Comparison of ENCODE assay signal across 7 cellular contexts in the genomic region with DNA sequence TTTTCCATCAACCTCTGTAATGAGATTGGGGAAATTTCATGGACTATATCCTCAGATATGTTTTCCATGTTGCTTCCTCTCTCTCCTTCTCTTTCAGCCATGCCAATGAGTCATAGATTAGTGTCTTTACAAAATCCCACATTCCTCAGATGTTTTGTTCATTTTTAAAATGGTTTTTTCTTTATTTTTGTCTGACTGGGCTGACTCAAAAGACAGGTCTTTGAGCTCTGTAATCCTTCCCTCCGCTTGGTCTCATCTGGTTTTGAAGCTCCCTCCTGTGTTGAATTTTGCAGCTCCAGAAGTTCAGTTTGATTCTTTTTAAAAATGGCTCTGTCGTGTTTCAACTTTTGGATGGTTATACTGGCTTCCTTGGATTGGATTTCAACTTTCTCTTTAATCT.
DNase-seq lines count a peak whose midpoint lies in the region; ATAC-seq and TF ChIP-seq lines count a peak whose summit lies in the region.
"Not testable (repeated sequence)": the region's sequence is repeated elsewhere in the genome, so short reads cannot be mapped to it uniquely, and the experiment has no call there.

No MANE protein-coding gene starts in this region.

- not testable (repeated sequence) for H3K27ac ChIP-seq in RWPE2 (ENCODE audit: poor library complexity, severe bottlenecking); foreskin keratinocyte; trophoblast cell (ENCODE audit: low read depth, low read length)

- not testable (repeated sequence) for H3K4ac ChIP-seq in trophoblast cell (ENCODE audit: low read depth, low read length)

- CTCF ChIA-PET in BJ (lab: Yijun Ruan, JAX) = not testable (repeated sequence)

- not testable (repeated sequence) for H4K12ac ChIP-seq in trophoblast cell (ENCODE audit: low read depth, low read length)

- not testable (repeated sequence) for H3K23ac ChIP-seq in trophoblast cell (ENCODE audit: low read length)

- POLR2A ChIA-PET in BJ (lab: Charles Lee) = not testable (repeated sequence)

- not testable (repeated sequence) for H2AFZ ChIP-seq in trophoblast cell (ENCODE audit: insufficient read depth, low read length, poor library complexity)

- not testable (repeated sequence) for H2BK12ac ChIP-seq in trophoblast cell (ENCODE audit: low read length)

- not testable (repeated sequence) for H4K8ac ChIP-seq in trophoblast cell (ENCODE audit: low read depth, low read length)

- H3K9me3 ChIP-seq in RWPE2 (ENCODE audit: severe bottlenecking); trophoblast cell (ENCODE audit: insufficient read depth, low read depth, low read length): not testable (repeated sequence)

- not testable (repeated sequence) for H2BK5ac ChIP-seq in trophoblast cell (ENCODE audit: low read depth, low read length, poor library complexity)

- not testable (repeated sequence) for H2AK5ac ChIP-seq in trophoblast cell (ENCODE audit: low read length)

- WGBS in trophoblast cell (ENCODE audit: extremely low coverage, insufficient coverage, insufficient read length) = no CpG with 5 or more reads among the region's 2 CpGs

- TF ChIP-seq CTCF in BJ (IDR thresholded peaks at IDR 0.05; ENCODE audit: insufficient read depth, low read depth, low read length); RWPE2 (IDR thresholded peaks at IDR 0.05; ENCODE audit: poor library complexity, severe bottlenecking); astrocyte of the spinal cord (IDR thresholded peaks at IDR 0.05; ENCODE audit: low read depth, low read length); epithelial cell of esophagus (IDR thresholded peaks at IDR 0.05; ENCODE audit: insufficient read depth, low read depth, low read length, missing control alignments): not testable (repeated sequence)
- peak; percentile 1 for TF ChIP-seq CTCF in foreskin keratinocyte (conservative IDR thresholded peaks at IDR 0.05)

- not testable (repeated sequence) for H3K79me2 ChIP-seq in trophoblast cell (ENCODE audit: control insufficient read depth, insufficient read depth, low read length, poor library complexity)

- in situ Hi-C loops in astrocyte of the spinal cord (cut with HindIII; ENCODE audit: low sequenced_read_pairs) = not testable (repeated sequence)

- H3K4me3 ChIP-seq in BJ (ENCODE audit: low read depth, low read length); RWPE2 (ENCODE audit: severe bottlenecking); astrocyte of the spinal cord (ENCODE audit: low read depth, low read length); epithelial cell of esophagus (ENCODE audit: low read length); trophoblast cell (ENCODE audit: low read depth, low read length): not testable (repeated sequence)

- H3K27me3 ChIP-seq in BJ (ENCODE audit: control insufficient read depth, insufficient read depth, low read length); RWPE2 (ENCODE audit: insufficient read depth, poor library complexity, severe bottlenecking); foreskin keratinocyte; trophoblast cell (ENCODE audit: insufficient read depth, low read length): not testable (repeated sequence)

- not testable (repeated sequence) for H3K18ac ChIP-seq in trophoblast cell (ENCODE audit: low read length)

- H4K91ac ChIP-seq in trophoblast cell (ENCODE audit: low read depth, low read length) = not testable (repeated sequence)

- H3K36me3 ChIP-seq in BJ (ENCODE audit: control insufficient read depth, insufficient read depth, low read length); RWPE2 (ENCODE audit: low read depth); trophoblast cell (ENCODE audit: control insufficient read depth in 1 of 2, insufficient read depth in 2 of 2, low read length in 2 of 2): not testable (repeated sequence)

- H3K14ac ChIP-seq in trophoblast cell (ENCODE audit: low read length) = not testable (repeated sequence)

- H3K4me2 ChIP-seq in trophoblast cell (ENCODE audit: low read length) = not testable (repeated sequence)

- peak; percentile 75 for ATAC-seq in RWPE2 (ENCODE audit: low read depth)
- peak; percentile 47 for ATAC-seq in foreskin keratinocyte

- H3K79me1 ChIP-seq in trophoblast cell (ENCODE audit: low read length) = not testable (repeated sequence)

- peak; percentile 35 for DNase-seq in BJ (ENCODE audit: low read depth)
- DNase-seq in HS-5 (ENCODE audit: low read depth) = peak; percentile 46
- DNase-seq in RWPE2 (ENCODE audit: low spot score) = not testable (repeated sequence)
- peak; percentile 14 for DNase-seq in astrocyte of the spinal cord (ENCODE audit: low read depth, low spot score)
- DNase-seq in epithelial cell of esophagus (ENCODE audit: low read depth) = peak; percentile 15
- peak; percentile 31 to 57 for DNase-seq in foreskin keratinocyte
- peak; percentile 4 to 56 for DNase-seq in trophoblast cell

- H3K9ac ChIP-seq in trophoblast cell (ENCODE audit: low read length) = not testable (repeated sequence)

- H3K4me1 ChIP-seq in RWPE2 (ENCODE audit: insufficient read depth, poor library complexity, severe bottlenecking); foreskin keratinocyte; trophoblast cell (ENCODE audit: control insufficient read depth in 1 of 2, insufficient read depth in 2 of 2, low read length in 2 of 2): not testable (repeated sequence)

- not testable (repeated sequence) for H2BK120ac ChIP-seq in trophoblast cell (ENCODE audit: insufficient read depth, low read length, poor library complexity)
